In genomic region chr1:149762286-149762685, GRCh38 we compare ENCODE assay signal across 6 cellular contexts. TPM values are rescaled to one million over a fixed set of nuclear protein-coding genes. Genes with fewer than 3 reads are reported as not detected.
"Had no signal": no experiment of that assay in that cellular context is flagged by ENCODE, and none has a peak within 500 bp of the region (broad histone marks: within the 10 kb centered on the region; RNA-seq: fewer than 3 reads in every experiment).

No MANE protein-coding gene starts in this region.

RNA-seq across cellular contexts. Expression of gene FCGR1A, which starts 20.2 kb away (rescaled TPM):
- total RNA-seq: naive thymus-derived CD8-positive, alpha-beta T cell; neural crest cell; osteocyte; pulmonary artery endothelial cell; smooth muscle cell; suprapubic skin had no signal
- polyA plus RNA-seq: smooth muscle cell had no signal
